16 cellular contexts compared by ENCODE assay signal in the genomic region with DNA sequence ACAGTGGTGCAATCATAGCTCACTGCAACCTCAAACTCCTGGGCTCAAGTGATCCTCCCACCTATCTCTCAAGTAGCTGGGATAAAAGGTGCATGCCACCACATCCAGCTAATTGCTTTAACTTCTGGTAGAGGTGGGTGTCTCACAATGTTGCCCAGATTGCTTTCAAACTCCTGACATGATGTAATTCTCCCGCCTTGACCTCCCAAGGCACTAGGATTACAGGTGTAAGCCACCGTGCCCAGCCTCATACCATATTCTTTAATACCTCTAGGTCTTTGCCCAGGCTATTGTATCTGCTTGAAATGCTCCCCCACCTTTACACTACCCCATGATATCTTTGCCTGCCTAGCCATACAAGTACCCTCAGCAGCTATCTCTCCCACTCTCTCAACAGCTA. TPM values are rescaled to one million over a fixed set of nuclear protein-coding genes. Genes with fewer than 3 reads are reported as not detected.
DNase-seq lines count a peak whose midpoint lies in the region; ATAC-seq and TF ChIP-seq lines count a peak whose summit lies in the region.
"Had no signal": no experiment of that assay in that cellular context is flagged by ENCODE, and none has a peak within 500 bp of the region (broad histone marks: within the 10 kb centered on the region; RNA-seq: fewer than 3 reads in every experiment).

No MANE protein-coding gene starts in this region.

- H3K4me1 ChIP-seq in endodermal cell (ENCODE audit: control insufficient read depth, insufficient read depth, low read length) (no peaks in the 10 kb centered on the region), Caco-2 (no peaks in the 10 kb centered on the region), heart left ventricle (peaks cover 0 to 31% (median 17%) of the 10 kb centered on the region in 12 donors)

- peak overlapping the region; percentile 57 for H3K27ac Mint-ChIP-seq in T-helper 17 cell
- peak overlapping the region; percentile 14 for H3K27ac Mint-ChIP-seq in endodermal cell
- H3K27ac Mint-ChIP-seq in stimulated activated effector memory CD8-positive, alpha-beta T cell treated with anti-CD3 and anti-CD28 coated beads, Interleukin-12 subunit alpha, Interleukin-12 subunit beta, amount 100 ng/mL, for 72 hours = peak overlapping the region; percentile 10
- H3K27ac Mint-ChIP-seq in Caco-2 (ENCODE audit: unreplicated experiment) = no peak overlapping the region
- H3K27ac Mint-ChIP-seq: GM23338 had no signal

- H3K9ac ChIP-seq in endodermal cell (ENCODE audit: extremely low read depth, low read length, poor library complexity, severe bottlenecking) = no peak overlapping the region

- no peak for ATAC-seq in T-helper 17 cell
- ATAC-seq in stimulated activated effector memory CD8-positive, alpha-beta T cell treated with anti-CD3 and anti-CD28 coated beads, Interleukin-12 subunit alpha, Interleukin-12 subunit beta, amount 100 ng/mL, for 72 hours = no peak
- no peak for ATAC-seq in heart left ventricle
- ATAC-seq: GM23338 had no signal

- H3K36me3 ChIP-seq in endodermal cell (ENCODE audit: control insufficient read depth, insufficient read depth, low read length) = peaks cover 6% of the 10 kb centered on the region
- H3K36me3 ChIP-seq in Caco-2 (ENCODE audit: control insufficient read depth, insufficient read depth, low read length) = no peaks in the 10 kb centered on the region
- peaks cover 0 to 34% (median 19%) of the 10 kb centered on the region in 9 donors for H3K36me3 ChIP-seq in heart left ventricle

- H3K27ac ChIP-seq in endodermal cell (ENCODE audit: low read depth, low read length) = no peak overlapping the region
- H3K27ac ChIP-seq in heart left ventricle = no peak overlapping the region
- H3K27ac ChIP-seq: 22Rv1 had no signal

- CTCF ChIA-PET in Caco-2 (lab: Charles Lee) = no interaction called here

- H3K4me3 Mint-ChIP-seq in T-helper 17 cell = no peak overlapping the region
- H3K4me3 Mint-ChIP-seq in endodermal cell = no peak overlapping the region
- no peak overlapping the region for H3K4me3 Mint-ChIP-seq in stimulated activated effector memory CD8-positive, alpha-beta T cell treated with anti-CD3 and anti-CD28 coated beads, Interleukin-12 subunit alpha, Interleukin-12 subunit beta, amount 100 ng/mL, for 72 hours
- no peak overlapping the region for H3K4me3 Mint-ChIP-seq in Caco-2 (ENCODE audit: unreplicated experiment)
- H3K4me3 Mint-ChIP-seq: CD14-positive monocyte, GM23338 had no signal

- H3K36me3 Mint-ChIP-seq in T-helper 17 cell (ENCODE audit: low read depth) = peaks cover 16% of the 10 kb centered on the region
- H3K36me3 Mint-ChIP-seq in endodermal cell (ENCODE audit: low read depth) = peaks cover 15% of the 10 kb centered on the region
- H3K36me3 Mint-ChIP-seq in stimulated activated effector memory CD8-positive, alpha-beta T cell treated with anti-CD3 and anti-CD28 coated beads, Interleukin-12 subunit alpha, Interleukin-12 subunit beta, amount 100 ng/mL, for 72 hours = peaks cover 50% of the 10 kb centered on the region
- H3K36me3 Mint-ChIP-seq in Caco-2 (ENCODE audit: insufficient read depth, unreplicated experiment) = peaks cover 11% of the 10 kb centered on the region

- H3K27me3 Mint-ChIP-seq in T-helper 17 cell = no peaks in the 10 kb centered on the region
- H3K27me3 Mint-ChIP-seq in endodermal cell (ENCODE audit: insufficient read depth) = no peaks in the 10 kb centered on the region
- no peaks in the 10 kb centered on the region for H3K27me3 Mint-ChIP-seq in Caco-2 (ENCODE audit: insufficient read depth, unreplicated experiment)

- POLR2A ChIA-PET in Caco-2 (lab: Charles Lee) = no interaction called here

- H3K9me3 ChIP-seq in T-helper 17 cell (ENCODE audit: control insufficient read depth, low read length, poor library complexity, severe bottlenecking) = no peaks in the 10 kb centered on the region
- no peaks in the 10 kb centered on the region for H3K9me3 ChIP-seq in endodermal cell (ENCODE audit: control insufficient read depth, low read length)
- H3K9me3 ChIP-seq in Caco-2 = no peaks in the 10 kb centered on the region
- H3K9me3 ChIP-seq in heart left ventricle = no peaks in the 10 kb centered on the region

- intact Hi-C loops in Caco-2 (cut with micrococcal nuclease; ENCODE audit: unreplicated experiment) = no loop called here
- intact Hi-C loops in heart left ventricle (cut with DNase I) = no loop called here

- DNase-seq in activated CD8-positive, alpha-beta memory T cell treated with anti-CD3 and anti-CD28 coated beads, Interleukin-2, amount 50 U/mL, for 48 hours = peak; percentile 8
- DNase-seq in activated CD8-positive, alpha-beta memory T cell treated with anti-CD3 and anti-CD28 coated beads for 24 hours = no peak
- DNase-seq in T-helper 17 cell = no peak
- DNase-seq in endodermal cell = no peak
- DNase-seq in stimulated activated effector memory CD8-positive, alpha-beta T cell treated with anti-CD3 and anti-CD28 coated beads, Interleukin-12 subunit alpha, Interleukin-12 subunit beta, amount 100 ng/mL, for 72 hours (ENCODE audit: low spot score in 2 of 2) = no peak
- DNase-seq in NCI-H2107 treated with DMSO at 0.1 percent for 48 hours (lab: John Stamatoyannopoulos, UW; ENCODE audit: unreplicated experiment) = no peak
- DNase-seq in Caco-2 = no peak
- DNase-seq in heart left ventricle = no peak
- DNase-seq: DMS153, DMS79 treated with DMSO at 0.1 percent for 48 hours, EL, H7 had no signal

- BruUV-seq in Caco-2 (replicated peaks; lab: Mats Ljungman, UMichigan) = no TSS peak

- H3K4me3 ChIP-seq in endodermal cell (ENCODE audit: low read length) (no peak overlapping the region), Caco-2 (ENCODE audit: low read depth, low read length) (no peak overlapping the region), heart left ventricle (no peak overlapping the region)
- H3K4me3 ChIP-seq: GM23338 had no signal

- H3K9me3 Mint-ChIP-seq in endodermal cell (no peaks in the 10 kb centered on the region), Caco-2 (ENCODE audit: unreplicated experiment) (no peaks in the 10 kb centered on the region)
- H3K9me3 Mint-ChIP-seq in stimulated activated effector memory CD8-positive, alpha-beta T cell treated with anti-CD3 and anti-CD28 coated beads, Interleukin-12 subunit alpha, Interleukin-12 subunit beta, amount 100 ng/mL, for 72 hours = no peaks in the 10 kb centered on the region
- H3K9me3 Mint-ChIP-seq: GM23338 had no signal

- TF ChIP-seq POLR2A in heart left ventricle (IDR thresholded peaks at IDR 0.05) = no peak

- H3K27me3 ChIP-seq in endodermal cell (ENCODE audit: control insufficient read depth, insufficient read depth, low read length, poor library complexity, severe bottlenecking) = no peaks in the 10 kb centered on the region
- H3K27me3 ChIP-seq in Caco-2 (replicated peaks; ENCODE audit: control insufficient read depth, insufficient read depth, low read length) = no peaks in the 10 kb centered on the region
- no peaks in the 10 kb centered on the region for H3K27me3 ChIP-seq in heart left ventricle

- TF ChIP-seq CTCF in endodermal cell (conservative IDR thresholded peaks at IDR 0.05) = no peak
- no peak for TF ChIP-seq CTCF in Caco-2 (IDR thresholded peaks at IDR 0.05; ENCODE audit: insufficient read depth in 1 of 2, low read depth in 1 of 2, low read length in 1 of 2, severe bottlenecking in 1 of 2, unreplicated experiment in 1 of 2)
- TF ChIP-seq CTCF in heart left ventricle (IDR thresholded peaks at IDR 0.05) = no peak

- WGBS in endodermal cell (ENCODE audit: insufficient coverage in 1 of 2, insufficient read length in 1 of 2), 2 experiments = 85 to 94% methylated on average over 2 of the region's 2 CpGs
- 94 to 98% (median 96%) methylated on average over 2 of the region's 2 CpGs for WGBS in heart left ventricle, 4 donors

- H3K4me1 Mint-ChIP-seq in T-helper 17 cell = peaks cover 45% of the 10 kb centered on the region
- H3K4me1 Mint-ChIP-seq in endodermal cell = peaks cover 5% of the 10 kb centered on the region
- peaks cover 33% of the 10 kb centered on the region for H3K4me1 Mint-ChIP-seq in stimulated activated effector memory CD8-positive, alpha-beta T cell treated with anti-CD3 and anti-CD28 coated beads, Interleukin-12 subunit alpha, Interleukin-12 subunit beta, amount 100 ng/mL, for 72 hours
- H3K4me1 Mint-ChIP-seq in Caco-2 (ENCODE audit: low read depth, unreplicated experiment) = no peaks in the 10 kb centered on the region

RNA-seq across cellular contexts. Expression of a gene that starts 11.3 kb away (rescaled TPM):
- total RNA-seq in T-helper 17 cell = 100 to 1,000 TPM; 101 to 115 TPM
- total RNA-seq in endodermal cell = 100 to 1,000 TPM in 1 of 2 donors, 10 to 100 TPM in 1; 82.7 to 116 TPM
- 48.3 TPM for polyA plus RNA-seq in endodermal cell (2013, experiment 1 of 2)
- 38.3 TPM for polyA plus RNA-seq in endodermal cell (2013, experiment 2 of 2)
- 33.7 and 36.2 TPM in 2 replicates for total RNA-seq in Caco-2 (2022)
- total RNA-seq in heart left ventricle = 100 to 1,000 TPM in 1 of 9 donors, 10 to 100 TPM in 8; 33.1 to 102 (median 61.9) TPM
- 10 to 100 TPM; 12.7 to 24.5 TPM for polyA plus RNA-seq in heart left ventricle

RNA-seq across cellular contexts. Expression of a gene that starts 15.1 kb away (rescaled TPM):
- total RNA-seq in T-helper 17 cell = not detected
- total RNA-seq in endodermal cell = not detected
- polyA plus RNA-seq in endodermal cell (2013, experiment 1 of 2) = 0.11 TPM
- not detected for polyA plus RNA-seq in endodermal cell (2013, experiment 2 of 2)
- total RNA-seq in Caco-2 (2022) = not detected in 2 replicates
- under 1 TPM in 1 of 9 donors, not detected in 8; 0.27 TPM for total RNA-seq in heart left ventricle
- under 1 TPM in 1 of 2 donors, not detected in 1; 0.03 TPM for polyA plus RNA-seq in heart left ventricle
- total RNA-seq: A673, GM23338, H7 had no signal
- polyA plus RNA-seq: CD14-positive monocyte had no signal

RNA-seq across cellular contexts. Expression of a gene that starts 35.6 kb away (rescaled TPM):
- total RNA-seq in T-helper 17 cell (not detected), endodermal cell (under 1 TPM; 0.24 to 0.29 TPM), Caco-2 (2022) (9.1 and 13.9 TPM in 2 replicates), heart left ventricle (under 1 TPM in 1 of 9 donors, not detected in 8; 0.64 TPM)
- 5.3 TPM for polyA plus RNA-seq in endodermal cell (2013, experiment 1 of 2)
- polyA plus RNA-seq in endodermal cell (2013, experiment 2 of 2) = 1.9 TPM
- polyA plus RNA-seq in heart left ventricle = under 1 TPM in 1 of 2 donors, not detected in 1; 0.03 TPM
- polyA plus RNA-seq: CD14-positive monocyte had no signal

RNA-seq across cellular contexts. Expression of a gene that starts 40.1 kb away (rescaled TPM):
- under 1 TPM; 0.10 to 0.22 TPM for total RNA-seq in T-helper 17 cell
- total RNA-seq in endodermal cell = 1 to 10 TPM; 3.4 to 6.4 TPM
- polyA plus RNA-seq in endodermal cell (2013, experiment 1 of 2) = 3.6 TPM
- 2.3 TPM for polyA plus RNA-seq in endodermal cell (2013, experiment 2 of 2)
- total RNA-seq in Caco-2 (2022) = 0.48 and 0.53 TPM in 2 replicates
- total RNA-seq in heart left ventricle = 1 to 10 TPM in 4 of 9 donors, under 1 TPM in 5; 0.19 to 2.6 (median 0.83) TPM
- under 1 TPM; 0.08 to 0.97 TPM for polyA plus RNA-seq in heart left ventricle
- polyA plus RNA-seq: CD14-positive monocyte had no signal
